Comparison of ENCODE assay signal across 8 cellular contexts in genomic region chr13:39417131-39417530, GRCh38.
DNase-seq lines count a peak whose midpoint lies in the region; ATAC-seq and TF ChIP-seq lines count a peak whose summit lies in the region.

No MANE protein-coding gene starts in this region.

- peaks cover 7 to 47% of the 10 kb centered on the region in 2 donors for H3K4me1 ChIP-seq in gastrocnemius medialis

- in situ Hi-C loops in gastrocnemius medialis (cut with MboI; ENCODE audit: low sequenced_read_pairs in 4 of 4) = no loop called here

- H3K27ac ChIP-seq in SK-N-MC = 0 out of 2 replicates have a peak overlapping the region, but pooled peaks have one; percentile 3
- H3K27ac ChIP-seq in gastrocnemius medialis = peak overlapping the region; percentile 14 to 40 (median 28)

- H3K36me3 ChIP-seq in SK-N-MC (ENCODE audit: insufficient read depth, low read length) = no peaks in the 10 kb centered on the region
- no peaks in the 10 kb centered on the region for H3K36me3 ChIP-seq in gastrocnemius medialis

- DNase-seq in SK-N-MC (ENCODE audit: low read depth, low spot score) = no peak
- DNase-seq in head of caudate nucleus = peak in 31 of 42 donors; percentile 6 to 69 (median 29)
- DNase-seq in gastrocnemius medialis = no peak
- no peak for DNase-seq in GDM1 (lab: John Stamatoyannopoulos, UW)

- no peak overlapping the region for H3K4me3 ChIP-seq in GM12875 (ENCODE audit: low read depth, low read length)
- peak overlapping the region; percentile 44 for H3K4me3 ChIP-seq in SK-N-MC
- H3K4me3 ChIP-seq in gastrocnemius medialis = no peak overlapping the region

- ATAC-seq in gastrocnemius medialis = no peak
- ATAC-seq in HG03108 (IDR thresholded peaks at IDR 0.05; ENCODE audit: unreplicated experiment) = no peak
- no peak for ATAC-seq in HG03280 (IDR thresholded peaks at IDR 0.05; ENCODE audit: unreplicated experiment)
- no peak for ATAC-seq in HG03135 (IDR thresholded peaks at IDR 0.05; ENCODE audit: unreplicated experiment)

- H3K9me3 ChIP-seq in SK-N-MC (ENCODE audit: low read depth, low read length) (no peaks in the 10 kb centered on the region), gastrocnemius medialis (no peaks in the 10 kb centered on the region)

- no peak for TF ChIP-seq POLR2A in gastrocnemius medialis (IDR thresholded peaks at IDR 0.05)

- intact Hi-C loops in head of caudate nucleus (cut with DNase I) = loop anchor here (5.0 kb wide), 1 partner anchor 195 kb away; no protein-coding TSS in a partner anchor
- intact Hi-C loops in gastrocnemius medialis (cut with DNase I; ENCODE audit: low total_unique reads) = loop anchor here (5.0 to 10.0 kb wide), 2 partner anchors 40 to 198 kb away; no protein-coding TSS in a partner anchor

- no peak overlapping the region for H3K9ac ChIP-seq in SK-N-MC (ENCODE audit: insufficient read length)

- H3K27me3 ChIP-seq in gastrocnemius medialis = no peaks in the 10 kb centered on the region

- TF ChIP-seq CTCF in GM12875 (IDR thresholded peaks at IDR 0.05; ENCODE audit: borderline replicate concordance, insufficient read depth, low read depth, low read length) (peak; percentile 5; the same call in 1 of the 2 replicates), gastrocnemius medialis (IDR thresholded peaks at IDR 0.05 in 4 of 5, conservative IDR thresholded peaks at IDR 0.05 in 1 of 5) (no peak)

Comparison
In these comparisons a context has a peak if more than half of its experiments do, and no peak if none do; other contexts are left out.
1. DNase-seq: peak in head of caudate nucleus (31 of 42); none in SK-N-MC (single experiment), gastrocnemius medialis (0 of 2) and GDM1 (single experiment).